Comparison of ENCODE assay signal across 1 cellular context in the genomic region with DNA sequence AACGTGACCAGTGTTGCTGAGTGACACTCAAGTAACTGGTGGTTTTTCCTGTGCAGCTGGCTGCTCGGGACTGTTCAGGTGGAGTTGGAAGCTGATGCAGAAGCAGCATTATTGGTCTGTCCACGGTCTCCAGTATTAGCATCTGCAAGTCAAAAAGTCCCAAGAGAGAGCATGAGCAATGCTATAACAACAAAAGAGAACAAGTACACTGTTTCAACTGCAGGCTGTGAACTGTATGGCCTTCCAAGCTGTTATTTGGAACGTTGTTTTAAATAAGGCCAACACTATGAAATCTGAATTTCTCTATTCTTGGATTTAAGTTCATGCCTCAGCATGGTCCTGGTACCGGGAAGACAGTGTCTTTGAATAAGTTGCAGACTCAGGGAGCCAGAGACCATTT.
TF ChIP-seq lines count a peak whose summit lies in the region.

No MANE protein-coding gene starts in this region.

TF ChIP-seq in HepG2, 621 proteins besides CTCF, POLR2A, EP300 and RAD21 (continued from another document):
- TF ChIP-seq, protein P1, sequence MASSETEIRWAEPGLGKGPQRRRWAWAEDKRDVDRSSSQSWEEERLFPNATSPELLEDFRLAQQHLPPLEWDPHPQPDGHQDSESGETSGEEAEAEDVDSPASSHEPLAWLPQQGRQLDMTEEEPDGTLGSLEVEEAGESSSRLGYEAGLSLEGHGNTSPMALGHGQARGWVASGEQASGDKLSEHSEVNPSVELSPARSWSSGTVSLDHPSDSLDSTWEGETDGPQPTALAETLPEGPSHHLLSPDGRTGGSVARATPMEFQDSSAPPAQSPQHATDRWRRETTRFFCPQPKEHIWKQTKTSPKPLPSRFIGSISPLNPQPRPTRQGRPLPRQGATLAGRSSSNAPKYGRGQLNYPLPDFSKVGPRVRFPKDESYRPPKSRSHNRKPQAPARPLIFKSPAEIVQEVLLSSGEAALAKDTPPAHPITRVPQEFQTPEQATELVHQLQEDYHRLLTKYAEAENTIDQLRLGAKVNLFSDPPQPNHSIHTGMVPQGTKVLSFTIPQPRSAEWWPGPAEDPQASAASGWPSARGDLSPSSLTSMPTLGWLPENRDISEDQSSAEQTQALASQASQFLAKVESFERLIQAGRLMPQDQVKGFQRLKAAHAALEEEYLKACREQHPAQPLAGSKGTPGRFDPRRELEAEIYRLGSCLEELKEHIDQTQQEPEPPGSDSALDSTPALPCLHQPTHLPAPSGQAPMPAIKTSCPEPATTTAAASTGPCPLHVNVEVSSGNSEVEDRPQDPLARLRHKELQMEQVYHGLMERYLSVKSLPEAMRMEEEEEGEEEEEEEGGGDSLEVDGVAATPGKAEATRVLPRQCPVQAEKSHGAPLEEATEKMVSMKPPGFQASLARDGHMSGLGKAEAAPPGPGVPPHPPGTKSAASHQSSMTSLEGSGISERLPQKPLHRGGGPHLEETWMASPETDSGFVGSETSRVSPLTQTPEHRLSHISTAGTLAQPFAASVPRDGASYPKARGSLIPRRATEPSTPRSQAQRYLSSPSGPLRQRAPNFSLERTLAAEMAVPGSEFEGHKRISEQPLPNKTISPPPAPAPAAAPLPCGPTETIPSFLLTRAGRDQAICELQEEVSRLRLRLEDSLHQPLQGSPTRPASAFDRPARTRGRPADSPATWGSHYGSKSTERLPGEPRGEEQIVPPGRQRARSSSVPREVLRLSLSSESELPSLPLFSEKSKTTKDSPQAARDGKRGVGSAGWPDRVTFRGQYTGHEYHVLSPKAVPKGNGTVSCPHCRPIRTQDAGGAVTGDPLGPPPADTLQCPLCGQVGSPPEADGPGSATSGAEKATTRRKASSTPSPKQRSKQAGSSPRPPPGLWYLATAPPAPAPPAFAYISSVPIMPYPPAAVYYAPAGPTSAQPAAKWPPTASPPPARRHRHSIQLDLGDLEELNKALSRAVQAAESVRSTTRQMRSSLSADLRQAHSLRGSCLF (CRISPR knock-in tag; IDR thresholded peaks at IDR 0.05; ENCODE audit: borderline replicate concordance): no peak
- no peak for TF ChIP-seq FIP1L1 (IDR thresholded peaks at IDR 0.05; ENCODE audit: borderline replicate concordance, insufficient read depth, low read depth, low read length)
